Comparison of ENCODE assay signal across 9 cellular contexts in the genomic region with DNA sequence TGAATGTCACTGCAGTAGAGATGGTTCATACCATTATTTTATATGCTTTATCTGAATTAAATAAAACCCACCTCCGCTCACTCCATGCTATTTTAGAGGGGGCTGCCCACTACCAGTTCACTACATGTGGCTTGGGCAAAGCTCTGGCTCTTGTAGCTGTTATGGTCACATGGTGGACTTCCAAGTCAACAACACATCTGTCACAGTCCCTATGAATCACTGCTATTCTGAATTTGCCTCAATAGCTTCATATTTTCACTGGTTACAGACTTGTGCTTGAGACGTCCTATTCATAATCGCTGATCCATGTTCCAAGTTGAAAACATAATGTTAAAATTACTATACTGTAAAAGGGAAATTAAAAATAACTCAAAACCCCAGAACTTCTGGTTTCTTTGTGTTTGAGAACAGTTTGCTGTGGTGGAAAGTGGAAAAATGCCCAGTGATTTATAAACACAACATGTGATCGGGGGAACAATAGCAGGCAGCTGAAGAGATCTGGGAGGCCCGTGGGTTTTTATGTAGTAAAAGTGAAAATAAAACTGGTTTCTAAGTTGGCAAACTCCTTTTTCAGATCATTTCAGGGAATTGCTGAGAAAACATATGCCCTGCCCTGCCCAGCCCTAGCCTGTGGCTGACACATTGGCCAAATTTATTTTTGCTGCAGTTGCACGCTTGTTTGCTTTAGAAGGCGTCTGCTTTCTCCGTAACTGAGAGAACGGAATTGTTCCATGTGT.
A peak's percentile ranks its signal among the peaks of the same experiment; 100 is the strongest.
DNase-seq lines count a peak whose midpoint lies in the region; ATAC-seq and TF ChIP-seq lines count a peak whose summit lies in the region.
"Had no signal": no experiment of that assay in that cellular context is flagged by ENCODE, and none has a peak within 500 bp of the region (broad histone marks: within the 10 kb centered on the region; RNA-seq: fewer than 3 reads in every experiment).

No MANE protein-coding gene starts in this region.

- intact Hi-C loops in testis (cut with DNase I; ENCODE audit: low total_unique reads), result no loop called here

- H3K36me3 ChIP-seq in tibial nerve (no peaks in the 10 kb centered on the region), testis (ENCODE audit: low read depth, missing control alignments) (no peaks in the 10 kb centered on the region)
- H3K36me3 ChIP-seq: BE2C had no signal

- H3K4me1 ChIP-seq in tibial nerve (peaks cover 0 to 11% (median 0%) of the 10 kb centered on the region in 4 donors), testis (no peaks in the 10 kb centered on the region)
- H3K4me1 ChIP-seq: BE2C had no signal

- DNase-seq in NCI-H748 (lab: John Stamatoyannopoulos, UW; ENCODE audit: unreplicated experiment) (peak; percentile 10), NCI-H748 treated with DMSO at 0.1 percent for 48 hours (lab: John Stamatoyannopoulos, UW) (no peak), astrocyte of the spinal cord (ENCODE audit: low read depth, low spot score) (peak; percentile 49), left lobe of liver (ENCODE audit: low spot score) (no peak), tibial nerve (ENCODE audit: low spot score in 2 of 2) (no peak), testis (no peak)
- no peak for DNase-seq in activated CD4-positive, CD25-positive, alpha-beta regulatory T cell treated with anti-CD3 and anti-CD28 coated beads, Interleukin-2, amount 50 U/mL, for 72 hours
- DNase-seq in activated naive CD4-positive, alpha-beta T cell treated with anti-CD3 and anti-CD28 coated beads, Interleukin-2, amount 50 U/mL, for 16 hours, result no peak
- DNase-seq: BE2C had no signal

- H3K27me3 ChIP-seq in tibial nerve (no peaks in the 10 kb centered on the region), testis (no peaks in the 10 kb centered on the region)
- H3K27me3 ChIP-seq: BE2C had no signal

- TF ChIP-seq EP300 in tibial nerve (IDR thresholded peaks at IDR 0.05), result peak in 1 of 2 donors; percentile 29

- peaks cover 0 to 21% (median 0%) of the 10 kb centered on the region in 4 donors for H3K9me3 ChIP-seq in tibial nerve
- no peaks in the 10 kb centered on the region for H3K9me3 ChIP-seq in testis

- in situ Hi-C loops in astrocyte of the spinal cord (cut with HindIII; ENCODE audit: low sequenced_read_pairs), result no loop called here

- no peak for TF ChIP-seq CTCF in astrocyte of the spinal cord (IDR thresholded peaks at IDR 0.05; ENCODE audit: low read depth, low read length)
- no peak for TF ChIP-seq CTCF in tibial nerve (IDR thresholded peaks at IDR 0.05)
- TF ChIP-seq CTCF in testis (IDR thresholded peaks at IDR 0.05), result no peak

- peak; percentile 87 for ATAC-seq in left lobe of liver

- H3K4me3 ChIP-seq in astrocyte of the spinal cord (ENCODE audit: low read depth, low read length), result peak overlapping the region; percentile 17
- peak overlapping the region; percentile 11 to 48 (median 23) for H3K4me3 ChIP-seq in tibial nerve
- H3K4me3 ChIP-seq in testis, result no peak overlapping the region

- TF ChIP-seq POLR2A in tibial nerve (IDR thresholded peaks at IDR 0.05), result no peak
- no peak for TF ChIP-seq POLR2A in testis (IDR thresholded peaks at IDR 0.05)

- H3K27ac ChIP-seq in tibial nerve, result peak overlapping the region in 3 of 4 donors; percentile 40 to 82 (median 69)
- no peak overlapping the region for H3K27ac ChIP-seq in testis

- WGBS in tibial nerve, 2 donors, result 15 to 25% methylated on average over 9 of the region's 9 CpGs
- WGBS in testis, 2 donors, result 38 to 47% methylated on average over 9 of the region's 9 CpGs

Comparison
In these comparisons a context has a peak if more than half of its experiments do, and no peak if none do; other contexts are left out.
1. DNase-seq: peak in NCI-H748 (single experiment) and astrocyte of the spinal cord (single experiment); none in NCI-H748 treated with DMSO at 0.1 percent for 48 hours (single experiment), left lobe of liver (single experiment), tibial nerve (0 of 2), activated CD4-positive, CD25-positive, alpha-beta regulatory T cell treated with anti-CD3 and anti-CD28 coated beads, Interleukin-2, amount 50 U/mL, for 72 hours (single experiment), activated naive CD4-positive, alpha-beta T cell treated with anti-CD3 and anti-CD28 coated beads, Interleukin-2, amount 50 U/mL, for 16 hours (single experiment) and testis (single experiment).
2. H3K4me3 ChIP-seq: peak in astrocyte of the spinal cord (single experiment) and tibial nerve (4 of 4); none in testis (0 of 2).
3. H3K27ac ChIP-seq: peak in tibial nerve (3 of 4); none in testis (0 of 2).